ENCODE assay signal across 17 cellular contexts in genomic region chr14:56394826-56395543, GRCh38.
"Had no signal": no experiment of that assay in that cellular context is flagged by ENCODE, and none has a peak within 500 bp of the region (broad histone marks: within the 10 kb centered on the region; RNA-seq: fewer than 3 reads in every experiment).

No MANE protein-coding gene starts in this region.

- ATAC-seq: activated CD8-positive, alpha-beta T cell treated with anti-CD3 and anti-CD28 coated beads for 36 hours; activated T-helper 17 cell treated with anti-CD3 and anti-CD28 coated beads, Interleukin-2, amount 50 U/mL, for 72 hours; mucosa of descending colon; stimulated activated naive CD8-positive, alpha-beta T cell treated with anti-CD3 and anti-CD28 coated beads, Interleukin-15, Interleukin-2, amounts not matched to agents 100 U/mL and 50 U/mL, for 24 hours had no signal

- H3K4me1 ChIP-seq: colonic mucosa, tibial artery had no signal

- FAIRE-seq: endometrium, frontal cortex, urothelium cell line had no signal

- H3K9me3 ChIP-seq: colonic mucosa, left ventricle myocardium inferior, mucosa of descending colon, tibial artery had no signal

- H3K27me3 ChIP-seq: brain microvascular endothelial cell, colonic mucosa, tibial artery had no signal

- H3K27ac ChIP-seq: brain microvascular endothelial cell, colonic mucosa, left ventricle myocardium inferior, tibial artery had no signal

- H3K4me3 ChIP-seq: colonic mucosa, left ventricle myocardium inferior, mucosa of descending colon, tibial artery had no signal

- H3K36me3 ChIP-seq: brain microvascular endothelial cell, colonic mucosa, left ventricle myocardium inferior, tibial artery had no signal

- DNase-seq: activated CD4-positive, alpha-beta T cell treated with anti-CD3 and anti-CD28 coated beads, Interleukin-2, amount 10 ng/mL, durations not matched to agents 24 days and 14 days; activated CD4-positive, CD25-positive, alpha-beta regulatory T cell; activated CD8-positive, alpha-beta T cell treated with anti-CD3 and anti-CD28 coated beads for 36 hours; activated naive CD4-positive, alpha-beta T cell treated with anti-CD3 and anti-CD28 coated beads for 36 hours; activated T-cell treated with anti-CD3 and anti-CD28 coated beads, Interleukin-2, amount 50 U/mL, for 1 hour; brain microvascular endothelial cell; colonic mucosa; left ventricle myocardium inferior; mucosa of descending colon; naive B cell; stimulated activated naive CD8-positive, alpha-beta T cell treated with anti-CD3 and anti-CD28 coated beads, Interleukin-15, Interleukin-2, amounts not matched to agents 100 U/mL and 50 U/mL, for 24 hours; substantia nigra; tibial artery had no signal
